1 cellular context compared by ENCODE assay signal in the genomic region with DNA sequence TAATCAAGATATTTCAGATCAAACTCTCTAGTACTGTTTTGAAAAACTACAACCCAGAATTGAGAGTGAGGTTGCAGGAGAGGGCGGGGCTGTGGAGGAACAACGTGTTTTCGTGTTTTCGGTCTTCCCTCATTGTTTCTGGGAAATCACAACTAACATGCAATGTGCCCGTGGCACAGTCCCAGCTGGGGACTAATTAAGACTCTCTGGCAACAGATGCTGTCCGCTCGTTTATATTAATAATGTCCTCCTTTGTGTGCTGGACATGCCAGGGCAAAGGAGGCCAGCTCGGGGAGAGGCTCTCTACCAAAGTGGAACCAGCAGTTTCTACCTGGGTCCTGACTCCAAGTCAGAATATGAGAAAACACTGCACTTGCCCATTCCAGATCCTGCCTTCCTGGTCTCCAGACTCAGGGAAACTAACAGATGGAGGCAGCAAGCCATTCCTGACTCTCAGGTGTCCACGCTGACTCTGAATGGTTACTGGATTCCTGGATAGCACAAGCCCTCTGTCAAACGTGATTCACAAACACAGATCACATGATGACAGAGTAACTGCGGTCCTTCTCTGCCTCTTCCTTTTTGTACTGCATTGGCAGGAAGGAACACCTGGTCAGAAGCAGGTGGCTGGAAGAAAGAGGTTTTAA.
TF ChIP-seq lines count a peak whose summit lies in the region.

No MANE protein-coding gene starts in this region.

TF ChIP-seq in K562, 482 proteins besides CTCF, POLR2A, EP300 and RAD21 (continued from another document):
- TF ChIP-seq PML (IDR thresholded peaks at IDR 0.05; ENCODE audit: low read length) = no peak
- TF ChIP-seq ZHX1 (conservative IDR thresholded peaks at IDR 0.05; ENCODE audit: low read length) = no peak
- no peak for TF ChIP-seq ZNF830 (CRISPR knock-in tag; IDR thresholded peaks at IDR 0.05)
- TF ChIP-seq ZC3H11A (IDR thresholded peaks at IDR 0.05; ENCODE audit: low read depth, low read length) = no peak
- no peak for TF ChIP-seq KLF1 (tag; IDR thresholded peaks at IDR 0.05)
- TF ChIP-seq RFX7 (CRISPR knock-in tag; IDR thresholded peaks at IDR 0.05) = no peak
- TF ChIP-seq SRSF9 (IDR thresholded peaks at IDR 0.05; ENCODE audit: borderline replicate concordance, low read depth, low read length) = no peak
- no peak for TF ChIP-seq ZNF146 (CRISPR knock-in tag; IDR thresholded peaks at IDR 0.05; ENCODE audit: unreplicated experiment)
- no peak for TF ChIP-seq RFX5 (IDR thresholded peaks at IDR 0.05; ENCODE audit: low read depth, low read length)
- no peak for TF ChIP-seq RHOXF2B (CRISPR knock-in tag; conservative IDR thresholded peaks at IDR 0.05)
- no peak for TF ChIP-seq ZEB2 (IDR thresholded peaks at IDR 0.05)
